8 cellular contexts compared by ENCODE assay signal in the genomic region with DNA sequence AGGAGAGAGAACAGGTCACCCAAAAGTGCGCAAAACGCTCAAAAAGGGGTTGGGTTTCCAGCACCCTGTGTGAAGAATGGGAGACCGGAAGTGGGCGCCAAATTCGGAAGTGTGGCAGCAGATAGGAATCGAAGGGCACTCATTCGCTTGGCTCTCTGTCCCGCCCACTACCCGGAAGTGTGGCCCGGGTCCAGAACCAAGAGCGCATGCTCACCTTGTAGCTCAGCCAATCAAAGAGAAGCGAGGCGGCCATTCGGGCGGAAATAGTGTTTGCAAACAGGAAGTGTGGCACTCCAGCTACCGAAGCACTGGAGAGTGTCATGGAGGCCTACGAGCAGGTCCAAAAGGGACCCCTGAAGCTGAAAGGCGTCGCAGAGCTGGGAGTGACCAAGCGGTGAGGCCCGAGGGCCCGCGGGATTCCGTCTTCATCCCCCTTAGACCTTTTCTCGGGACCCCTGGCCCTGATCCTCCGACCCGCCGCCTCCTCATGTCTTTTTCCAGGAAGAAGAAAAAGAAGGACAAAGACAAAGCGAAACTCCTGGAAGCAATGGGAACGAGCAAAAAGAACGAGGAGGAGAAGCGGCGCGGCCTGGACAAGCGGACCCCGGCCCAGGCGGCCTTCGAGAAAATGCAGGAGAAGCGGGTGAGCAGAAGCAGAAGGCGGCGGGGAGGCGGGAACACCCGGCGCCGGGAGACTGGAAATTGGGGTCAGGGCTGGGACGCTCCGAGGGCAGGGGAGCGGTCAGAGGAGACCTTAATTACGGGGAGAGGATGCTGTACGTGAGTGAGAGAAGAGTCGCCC. TPM values are rescaled to one million over a fixed set of nuclear protein-coding genes. Genes with fewer than 3 reads are reported as not detected.
DNase-seq lines count a peak whose midpoint lies in the region; ATAC-seq, FAIRE-seq and TF ChIP-seq lines count a peak whose summit lies in the region.

A gene (plus strand): TSS at position 288 of the 802 bp plus-strand sequence. CDS start 33 bp downstream, at position 321.

- H3K27me3 ChIP-seq in rectal smooth muscle tissue (ENCODE audit: control insufficient read depth, insufficient read depth, low read length) (no peaks in the 10 kb centered on the region), aorta (ENCODE audit: control insufficient read depth in 1 of 2, insufficient read depth in 2 of 2, low read length in 1 of 2) (no peaks in the 10 kb centered on the region)

- FAIRE-seq in GM18507 (lab: Jason Lieb, UNC): peak; percentile 99

- ATAC-seq in HG02981 (IDR thresholded peaks at IDR 0.05; ENCODE audit: unreplicated experiment): peak; percentile 88
- ATAC-seq in aorta (ENCODE audit: low FRiP score): peak; percentile 98

- H3K4me3 ChIP-seq in astrocyte of the cerebellum (ENCODE audit: low read depth, low read length): peak within 1 kb of the TSS; percentile 83
- H3K4me3 ChIP-seq in rectal smooth muscle tissue (ENCODE audit: low read length): peak within 1 kb of the TSS; percentile 89
- H3K4me3 ChIP-seq in aorta (ENCODE audit: low read length in 2 of 2): peak within 1 kb of the TSS; percentile 76 to 99

- DNase-seq in GM18507 (ENCODE audit: extremely low spot score, insufficient read length, low read depth) (peak; percentile 98), NCI-H2029 treated with DMSO at 0.1 percent for 48 hours (lab: John Stamatoyannopoulos, UW) (peak; percentile 96), T-helper 9 cell (peak; percentile 95), astrocyte of the cerebellum (ENCODE audit: low read depth) (peak; percentile 98), hepatic stellate cell (ENCODE audit: low spot score) (peak; percentile 100), aorta (peak; percentile 99)

- peaks cover 8% of the 10 kb centered on the region for H3K36me3 ChIP-seq in rectal smooth muscle tissue (ENCODE audit: control insufficient read depth, insufficient read depth, low read length)
- H3K36me3 ChIP-seq in aorta (ENCODE audit: control insufficient read depth in 1 of 2, insufficient read depth in 2 of 2, low read length in 1 of 2): no peaks in the 10 kb centered on the region

- H3K4me1 ChIP-seq in rectal smooth muscle tissue (ENCODE audit: control insufficient read depth, insufficient read depth, low read length): peaks cover 3% of the 10 kb centered on the region
- H3K4me1 ChIP-seq in aorta (ENCODE audit: control insufficient read depth in 1 of 2, insufficient read depth in 2 of 2, low read length in 2 of 2): no peaks in the 10 kb centered on the region

- in situ Hi-C loops in astrocyte of the cerebellum (cut with HindIII; ENCODE audit: low sequenced_read_pairs): no loop called here

- intact Hi-C loops in aorta (cut with DNase I): loop anchor here (1.0 to 10.0 kb wide), 3 partner anchors 12 to 349 kb away; a partner anchor contains a TSS

- peak; percentile 25 for TF ChIP-seq CTCF in astrocyte of the cerebellum (IDR thresholded peaks at IDR 0.05; ENCODE audit: low read depth, low read length, missing control alignments)

- WGBS in aorta, 2 donors: 0% methylated on average over 51 of the region's 51 CpGs

- no peaks in the 10 kb centered on the region for H3K9me3 ChIP-seq in aorta (ENCODE audit: control insufficient read depth, low read length)

- peak within 1 kb of the TSS; percentile 88 for H3K9ac ChIP-seq in rectal smooth muscle tissue (ENCODE audit: low read length)

- peak within 1 kb of the TSS; percentile 78 for H3K27ac ChIP-seq in rectal smooth muscle tissue (ENCODE audit: low read depth, low read length)
- H3K27ac ChIP-seq in aorta (ENCODE audit: low read depth in 1 of 2, low read length in 2 of 2): peak within 1 kb of the TSS in 1 of 2 donors; percentile 11

RNA-seq across cellular contexts. Expression of the gene that starts here (rescaled TPM):
- total RNA-seq in aorta: 10 to 100 TPM; 46.1 to 46.4 TPM
- polyA plus RNA-seq in aorta: 10 to 100 TPM; 80.6 to 89.5 TPM
